In genomic region chr11:71326328-71326940, GRCh38 we compare ENCODE assay signal across 20 cellular contexts.
DNase-seq lines count a peak whose midpoint lies in the region; ATAC-seq, FAIRE-seq and TF ChIP-seq lines count a peak whose summit lies in the region.
"Had no signal": no experiment of that assay in that cellular context is flagged by ENCODE, and none has a peak within 500 bp of the region (broad histone marks: within the 10 kb centered on the region; RNA-seq: fewer than 3 reads in every experiment).

No MANE protein-coding gene starts in this region.

- TF ChIP-seq CTCF in breast epithelium (IDR thresholded peaks at IDR 0.05) (no peak), MCF 10A (IDR thresholded peaks at IDR 0.05; ENCODE audit: unreplicated experiment) (no peak), H1 (IDR thresholded peaks at IDR 0.05; ENCODE audit: control extremely low read depth in 1 of 3, insufficient read depth in 1 of 3, low read depth in 1 of 3, low read length in 3 of 3) (no peak), osteoblast (IDR thresholded peaks at IDR 0.05; ENCODE audit: extremely low read depth, low read depth, low read length) (no peak)

- no peaks in the 10 kb centered on the region for H3K4me1 Mint-ChIP-seq in MCF 10A (ENCODE audit: insufficient read depth, unreplicated experiment)
- no peaks in the 10 kb centered on the region for H3K4me1 Mint-ChIP-seq in naive thymus-derived CD4-positive, alpha-beta T cell
- H3K4me1 Mint-ChIP-seq: CD14-positive monocyte had no signal

- H4K91ac ChIP-seq in H1 (replicated peaks; ENCODE audit: insufficient read length, low read length), result no peak overlapping the region

- H3K27ac ChIP-seq in breast epithelium (peak overlapping the region; percentile 43 to 51), H1 (ENCODE audit: low read depth, low read length) (no peak overlapping the region), osteoblast (ENCODE audit: low read depth, low read length) (no peak overlapping the region), aorta (ENCODE audit: low read depth in 1 of 2, low read length in 2 of 2) (no peak overlapping the region)
- H3K27ac ChIP-seq in naive thymus-derived CD4-positive, alpha-beta T cell (ENCODE audit: low read depth, low read length), result no peak overlapping the region
- H3K27ac ChIP-seq: 22Rv1, HL-60 had no signal

- H3K23me2 ChIP-seq in H1 (ENCODE audit: low read depth, low read length), result no peaks in the 10 kb centered on the region

- H4K8ac ChIP-seq in H1 (ENCODE audit: extremely low read depth, insufficient read depth, low read length), result no peak overlapping the region; the same call in 1 of the 2 replicates

- H3K56ac ChIP-seq in H1 (replicated peaks; ENCODE audit: insufficient read length, low read depth, low read length), result no peak overlapping the region

- peaks cover 23% of the 10 kb centered on the region for H3K9me3 Mint-ChIP-seq in MCF 10A (ENCODE audit: unreplicated experiment)
- H3K9me3 Mint-ChIP-seq in naive thymus-derived CD4-positive, alpha-beta T cell, result peaks cover 0 to 3% (median 0%) of the 10 kb centered on the region in 11 donors
- H3K9me3 Mint-ChIP-seq: CD8-positive, alpha-beta T cell; HFFc6 had no signal

- TF ChIP-seq EP300 in H1 (IDR thresholded peaks at IDR 0.05; ENCODE audit: borderline replicate concordance in 1 of 2, low read depth in 2 of 2, low read length in 2 of 2), result no peak

- H2BK20ac ChIP-seq in H1 (ENCODE audit: low read length), result no peak overlapping the region

- H3K27me3 ChIP-seq in breast epithelium (no peaks in the 10 kb centered on the region), H1 (replicated peaks in 1 of 4; ENCODE audit: control insufficient read depth in 3 of 4, extremely low read depth in 1 of 4, insufficient read depth in 3 of 4, low read length in 3 of 4) (no peaks in the 10 kb centered on the region), osteoblast (ENCODE audit: insufficient read depth, low read length) (peaks cover 8% of the 10 kb centered on the region), aorta (ENCODE audit: control insufficient read depth in 1 of 2, insufficient read depth in 2 of 2, low read length in 1 of 2) (no peaks in the 10 kb centered on the region)
- H3K27me3 ChIP-seq in naive thymus-derived CD4-positive, alpha-beta T cell (ENCODE audit: control insufficient read depth in 2 of 2, insufficient read depth in 2 of 2, low read length in 2 of 2), result no peaks in the 10 kb centered on the region

- TF ChIP-seq POLR2A in breast epithelium (IDR thresholded peaks at IDR 0.05) (no peak), H1 (IDR thresholded peaks at IDR 0.05; ENCODE audit: control extremely low read depth in 1 of 2, low read depth in 2 of 2, low read length in 2 of 2) (no peak)

- no TSS peak for BruUV-seq in MCF 10A (replicated peaks; lab: Mats Ljungman, UMichigan)

- H2BK15ac ChIP-seq in H1 (ENCODE audit: low read length), result no peak overlapping the region

- DNase-seq in breast epithelium (ENCODE audit: low spot score in 2 of 2) (no peak), MCF 10A (ENCODE audit: unreplicated experiment) (no peak), H1 (ENCODE audit: low read depth in 1 of 2, low spot score in 2 of 2) (no peak), osteoblast (ENCODE audit: insufficient read length, low spot score, missing footprints) (peak; percentile 41), aorta (peak; percentile 17 to 60), NCI-H2107 treated with DMSO at 0.1 percent for 48 hours (lab: John Stamatoyannopoulos, UW; ENCODE audit: unreplicated experiment) (no peak)
- no peak for DNase-seq in naive thymus-derived CD4-positive, alpha-beta T cell
- DNase-seq: CD8-positive, alpha-beta T cell; COR-L47; DND-41; GDM1; GOT3; HCEC 1CT; HFFc6 had no signal

- no peak for TF ChIP-seq RAD21 in H1 (IDR thresholded peaks at IDR 0.05 in 1 of 2, conservative IDR thresholded peaks at IDR 0.05 in 1 of 2; ENCODE audit: low read depth in 2 of 2, low read length in 2 of 2)

- H3K36me3 Mint-ChIP-seq in MCF 10A (ENCODE audit: insufficient read depth, unreplicated experiment), result no peaks in the 10 kb centered on the region
- H3K36me3 Mint-ChIP-seq in naive thymus-derived CD4-positive, alpha-beta T cell, result peaks cover 0 to under 1% (median 0%) of the 10 kb centered on the region in 5 donors
- H3K36me3 Mint-ChIP-seq: CD14-positive monocyte; CD8-positive, alpha-beta T cell had no signal

- 84% methylated on average over 10 of the region's 10 CpGs; no CpG with 5 or more reads in 1 of the 2 experiments for WGBS in H1 (ENCODE audit: extremely low coverage in 1 of 2, insufficient coverage in 1 of 2, insufficient read length in 1 of 2, insufficient replicate concordance in 2 of 2, low coverage in 1 of 2, low lambda C conversion rate in 2 of 2, missing lambda C conversion rate in 1 of 2), 2 experiments
- WGBS in aorta, 2 donors, result 58 to 68% methylated on average over 10 of the region's 10 CpGs

- H3K4me3 ChIP-seq in breast epithelium (no peak overlapping the region), H1 (ENCODE audit: extremely low read depth in 1 of 4, insufficient read depth in 2 of 4, low read depth in 3 of 4, low read length in 4 of 4) (no peak overlapping the region), osteoblast (ENCODE audit: insufficient read depth, low read length) (no peak overlapping the region), aorta (ENCODE audit: low read length in 2 of 2) (no peak overlapping the region)
- no peak overlapping the region for H3K4me3 ChIP-seq in naive thymus-derived CD4-positive, alpha-beta T cell (ENCODE audit: low read length)

- no peak for FAIRE-seq in H1 (lab: Jason Lieb, UNC)
- FAIRE-seq: D721Med, GM12892 had no signal

- POLR2A ChIA-PET in MCF 10A (lab: Yijun Ruan, JAX), result no interaction called here
- POLR2A ChIA-PET in H1 (lab: Charles Lee; ENCODE audit: partially characterized antibody), result no interaction called here
- POLR2A ChIA-PET in naive thymus-derived CD4-positive, alpha-beta T cell (lab: Charles Lee), result no interaction called here

- ATAC-seq in aorta (ENCODE audit: low FRiP score) (no peak), HG03280 (IDR thresholded peaks at IDR 0.05; ENCODE audit: unreplicated experiment) (no peak)
- ATAC-seq in naive thymus-derived CD4-positive, alpha-beta T cell, result no peak
- ATAC-seq: CD8-positive, alpha-beta T cell had no signal

- intact Hi-C loops in breast epithelium (cut with DNase I; ENCODE audit: low total_unique reads), result loop anchor here (2.0 kb wide), 1 partner anchor 16 kb away; no protein-coding TSS in a partner anchor
- intact Hi-C loops in MCF 10A (cut with micrococcal nuclease), result no loop called here
- intact Hi-C loops in aorta (cut with DNase I), result no loop called here
- intact Hi-C loops in naive thymus-derived CD4-positive, alpha-beta T cell (cut with micrococcal nuclease), result no loop called here

- H3K27me3 Mint-ChIP-seq in MCF 10A (ENCODE audit: insufficient read depth, unreplicated experiment), result no peaks in the 10 kb centered on the region
- peaks cover 0 to 39% (median 8%) of the 10 kb centered on the region in 5 donors for H3K27me3 Mint-ChIP-seq in naive thymus-derived CD4-positive, alpha-beta T cell

- H3K36me3 ChIP-seq in breast epithelium (no peaks in the 10 kb centered on the region), H1 (ENCODE audit: control insufficient read depth in 2 of 4, insufficient read depth in 4 of 4, low read length in 3 of 4) (no peaks in the 10 kb centered on the region), osteoblast (ENCODE audit: insufficient read depth, low read length) (no peaks in the 10 kb centered on the region), aorta (ENCODE audit: control insufficient read depth in 1 of 2, insufficient read depth in 2 of 2, low read length in 1 of 2) (no peaks in the 10 kb centered on the region)
- H3K36me3 ChIP-seq in naive thymus-derived CD4-positive, alpha-beta T cell (ENCODE audit: control insufficient read depth in 2 of 3, insufficient read depth in 3 of 3, low read length in 3 of 3), result no peaks in the 10 kb centered on the region

- H3K79me2 ChIP-seq in H1 (ENCODE audit: control insufficient read depth in 1 of 2, insufficient read depth in 2 of 2, low read length in 2 of 2), result no peaks in the 10 kb centered on the region
- no peaks in the 10 kb centered on the region for H3K79me2 ChIP-seq in osteoblast (ENCODE audit: insufficient read depth, low read length)

- H2BK120ac ChIP-seq in H1 (replicated peaks; ENCODE audit: low read depth, low read length), result no peak overlapping the region

- H3K18ac ChIP-seq in H1 (ENCODE audit: extremely low read depth, low read length), result no peak overlapping the region

- H2AFZ ChIP-seq in H1 (ENCODE audit: low read length), result no peak overlapping the region
- H2AFZ ChIP-seq in osteoblast (ENCODE audit: low read length), result no peak overlapping the region

- H3K4ac ChIP-seq in H1 (replicated peaks; ENCODE audit: insufficient read length, low read depth, low read length), result peak overlapping the region; percentile 69

- H3K79me1 ChIP-seq in H1 (ENCODE audit: low read depth, low read length), result no peaks in the 10 kb centered on the region

- H3K9me3 ChIP-seq in breast epithelium (no peaks in the 10 kb centered on the region), H1 (ENCODE audit: insufficient read depth in 2 of 2, low read depth in 1 of 2, low read length in 1 of 2) (peaks cover 4 to 8% of the 10 kb centered on the region in 2 experiments; a peak in 2 of 4 replicates), osteoblast (ENCODE audit: low read depth, low read length) (no peaks in the 10 kb centered on the region), aorta (ENCODE audit: control insufficient read depth, low read length) (no peaks in the 10 kb centered on the region)
- H3K9me3 ChIP-seq in naive thymus-derived CD4-positive, alpha-beta T cell (ENCODE audit: control insufficient read depth in 2 of 3, low read length in 3 of 3), result no peaks in the 10 kb centered on the region

- CTCF ChIA-PET in MCF 10A (lab: Yijun Ruan, JAX) (interaction anchor here (0.7 kb wide), 1 partner anchor 90 kb away, joined by 3 read pairs; no protein-coding TSS in a partner anchor), H1 (lab: Charles Lee; ENCODE audit: partially characterized antibody) (no interaction called here)
- CTCF ChIA-PET in naive thymus-derived CD4-positive, alpha-beta T cell (lab: Charles Lee), result no interaction called here

- no peak overlapping the region for H4K5ac ChIP-seq in H1 (ENCODE audit: insufficient read length, low read depth, low read length)

- H3K4me3 Mint-ChIP-seq in MCF 10A (ENCODE audit: unreplicated experiment), result no peak overlapping the region
- no peak overlapping the region for H3K4me3 Mint-ChIP-seq in naive thymus-derived CD4-positive, alpha-beta T cell
- H3K4me3 Mint-ChIP-seq: CD14-positive monocyte; CD8-positive, alpha-beta T cell; HFFc6 had no signal

- H4K20me1 ChIP-seq in H1 (replicated peaks in 1 of 2; ENCODE audit: control insufficient read depth in 1 of 2, insufficient read depth in 2 of 2, low read length in 2 of 2), result no peaks in the 10 kb centered on the region
- H4K20me1 ChIP-seq in osteoblast (ENCODE audit: insufficient read depth, low read length), result no peaks in the 10 kb centered on the region

- H3K9ac ChIP-seq in H1 (replicated peaks in 1 of 4; ENCODE audit: extremely low read depth in 1 of 4, low read depth in 3 of 4, low read length in 3 of 4), result no peak overlapping the region

- no peak overlapping the region for H2BK5ac ChIP-seq in H1 (ENCODE audit: low read depth, low read length)

- no peak overlapping the region for H3K14ac ChIP-seq in H1 (ENCODE audit: insufficient read length)

- H3K4me1 ChIP-seq in breast epithelium (no peaks in the 10 kb centered on the region), H1 (replicated peaks in 1 of 4; ENCODE audit: control insufficient read depth in 3 of 4, insufficient read depth in 4 of 4, low read length in 3 of 4) (no peaks in the 10 kb centered on the region), osteoblast (ENCODE audit: insufficient read depth, low read length) (no peaks in the 10 kb centered on the region), aorta (ENCODE audit: control insufficient read depth in 1 of 2, insufficient read depth in 2 of 2, low read length in 2 of 2) (no peaks in the 10 kb centered on the region)
- no peaks in the 10 kb centered on the region for H3K4me1 ChIP-seq in naive thymus-derived CD4-positive, alpha-beta T cell (ENCODE audit: control insufficient read depth in 2 of 2, insufficient read depth in 2 of 2, low read length in 2 of 2)

- H2AK5ac ChIP-seq in H1 (ENCODE audit: low read depth, low read length), result no peak overlapping the region

- H3K23ac ChIP-seq in H1 (ENCODE audit: insufficient read length), result no peak overlapping the region

- H3K27ac Mint-ChIP-seq in MCF 10A (ENCODE audit: low read depth, unreplicated experiment), result no peak overlapping the region
- H3K27ac Mint-ChIP-seq in naive thymus-derived CD4-positive, alpha-beta T cell, result no peak overlapping the region
- H3K27ac Mint-ChIP-seq: CD14-positive monocyte, HFFc6 had no signal

- no peak overlapping the region for H2BK12ac ChIP-seq in H1 (ENCODE audit: low read depth, low read length)

- H3K4me2 ChIP-seq in H1 (ENCODE audit: insufficient read depth in 1 of 2, low read depth in 2 of 2, low read length in 2 of 2), result no peak overlapping the region
- H3K4me2 ChIP-seq in osteoblast (ENCODE audit: insufficient read depth, low read length), result no peak overlapping the region

Comparison
In these comparisons a context has a peak if more than half of its experiments do, and no peak if none do; other contexts are left out.
1. DNase-seq: peak in osteoblast (single experiment) and aorta (2 of 2); none in breast epithelium (0 of 2), MCF 10A (single experiment), H1 (0 of 2), NCI-H2107 treated with DMSO at 0.1 percent for 48 hours (single experiment) and naive thymus-derived CD4-positive, alpha-beta T cell (0 of 9).
2. H3K27ac ChIP-seq: peak in breast epithelium (2 of 2); none in H1 (single experiment), osteoblast (single experiment), aorta (0 of 2) and naive thymus-derived CD4-positive, alpha-beta T cell (single experiment).